In the genomic region with DNA sequence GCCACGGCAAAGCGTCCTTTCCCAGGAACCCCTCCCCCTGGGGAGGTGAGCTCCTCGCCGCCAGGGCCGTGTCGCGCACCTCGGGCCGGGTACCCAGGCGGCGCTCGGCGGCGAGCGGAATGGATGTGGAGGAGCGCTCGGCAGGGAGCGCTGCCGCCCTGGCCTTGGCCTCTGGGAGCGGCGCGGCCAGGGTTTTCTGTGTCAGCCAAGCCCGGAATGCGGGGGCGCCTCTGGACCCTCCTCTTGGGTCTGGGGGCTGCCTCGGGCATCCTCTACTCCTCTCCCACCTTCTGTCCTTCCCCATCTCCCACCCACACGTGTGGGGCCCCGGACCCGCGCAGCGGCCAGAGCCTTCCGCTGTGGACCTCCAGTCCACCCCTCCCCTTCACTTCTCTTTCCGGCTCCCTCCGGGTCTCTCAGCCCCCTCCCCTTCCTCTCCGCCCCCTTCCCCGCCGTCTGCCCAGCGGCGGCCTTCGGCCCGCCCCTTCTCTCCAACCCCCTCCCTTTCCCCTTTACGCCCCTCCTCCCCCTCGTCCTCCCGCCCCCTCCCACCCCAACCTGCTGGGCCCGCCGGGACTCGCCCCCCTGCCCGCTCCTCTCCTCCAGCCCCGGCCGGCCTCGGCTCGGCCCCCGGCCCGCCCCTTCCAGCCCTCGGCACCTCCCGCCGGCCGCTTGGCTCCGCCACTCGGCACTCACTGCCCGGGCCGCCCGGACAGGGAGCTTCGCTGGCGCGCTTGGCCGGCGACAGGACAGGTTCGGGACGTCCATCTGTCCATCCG, we compare ENCODE assay signal across 8 cellular contexts. TPM values are rescaled to one million over a fixed set of nuclear protein-coding genes. Genes with fewer than 3 reads are reported as not detected.
A peak's percentile ranks its signal among the peaks of the same experiment; 100 is the strongest.
DNase-seq lines count a peak whose midpoint lies in the region; ATAC-seq and TF ChIP-seq lines count a peak whose summit lies in the region.

A gene (plus strand): TSS at position 684 of the 779 bp plus-strand sequence. CDS start 129 bp downstream, outside the sequence.

- H3K4me1 ChIP-seq in Peyer's patch (peaks cover 0 to 20% (median 10%) of the 10 kb centered on the region in 4 donors), thymus (ENCODE audit: control insufficient read depth, insufficient read depth, low read length) (peaks cover 6% of the 10 kb centered on the region)

- peak within 1 kb of the TSS; percentile 60 to 94 (median 75) for H3K4me3 ChIP-seq in Peyer's patch
- peak within 1 kb of the TSS; percentile 70 for H3K4me3 ChIP-seq in fibroblast of villous mesenchyme (ENCODE audit: low read depth, low read length)
- peak within 1 kb of the TSS; percentile 57 for H3K4me3 ChIP-seq in thymus (ENCODE audit: low read length)

- TF ChIP-seq POLR2A in Peyer's patch (IDR thresholded peaks at IDR 0.05) = peak; percentile 52 to 56

- ATAC-seq in GM18498 (IDR thresholded peaks at IDR 0.05; ENCODE audit: unreplicated experiment) = peak; percentile 69

- H3K36me3 ChIP-seq in Peyer's patch (no peaks in the 10 kb centered on the region), thymus (ENCODE audit: control insufficient read depth, insufficient read depth) (no peaks in the 10 kb centered on the region)

- no peaks in the 10 kb centered on the region for H3K36me3 Mint-ChIP-seq in nephron (ENCODE audit: low read depth)

- TF ChIP-seq CTCF in 22Rv1 (IDR thresholded peaks at IDR 0.05) (peak; percentile 80), Peyer's patch (IDR thresholded peaks at IDR 0.05) (peak in 5 of 6 experiments; percentile 15 to 80 (median 69)), fibroblast of villous mesenchyme (IDR thresholded peaks at IDR 0.05; ENCODE audit: insufficient read depth, low read depth, low read length) (peak; percentile 55), nephron (IDR thresholded peaks at IDR 0.05; ENCODE audit: unreplicated experiment in 3 of 3) (peak; percentile 53 to 64 (median 57))

- WGBS in thymus = under 1% methylated on average over 70 of the region's 71 CpGs

- H3K27ac ChIP-seq in 22Rv1 (peak within 1 kb of the TSS; percentile 60), Peyer's patch (peak within 1 kb of the TSS; percentile 64 to 84 (median 76)), thymus (ENCODE audit: low read depth) (peak within 1 kb of the TSS; percentile 52)

- H3K27me3 ChIP-seq in Peyer's patch = no peaks in the 10 kb centered on the region
- peaks cover 33% of the 10 kb centered on the region for H3K27me3 ChIP-seq in thymus (ENCODE audit: control insufficient read depth, insufficient read depth)

- peaks cover 13% of the 10 kb centered on the region for H3K27me3 Mint-ChIP-seq in nephron (ENCODE audit: low read depth)

- peak; percentile 69 for DNase-seq in HT1080 (ENCODE audit: low read depth)
- peak; percentile 43 to 85 (median 84) for DNase-seq in Peyer's patch
- peak; percentile 25 for DNase-seq in activated effector memory CD4-positive, alpha-beta T cell treated with Interleukin-2 at 50 U/mL for 16 hours
- peak; percentile 79 for DNase-seq in fibroblast of villous mesenchyme (ENCODE audit: low read depth)

- peak within 1 kb of the TSS; percentile 92 to 95 (median 93) for H3K4me3 Mint-ChIP-seq in nephron

- H3K9me3 ChIP-seq in Peyer's patch (no peaks in the 10 kb centered on the region), thymus (ENCODE audit: control insufficient read depth) (no peaks in the 10 kb centered on the region)

- peak within 1 kb of the TSS; percentile 77 to 98 (median 96) for H3K27ac Mint-ChIP-seq in nephron

- H3K9me3 Mint-ChIP-seq in nephron = no peaks in the 10 kb centered on the region

- peaks cover 30% of the 10 kb centered on the region for H3K4me1 Mint-ChIP-seq in nephron

RNA-seq across cellular contexts. Expression of the gene that starts here (rescaled TPM):
- 2.4 and 3.2 TPM in 2 replicates for total RNA-seq in HT1080 (2014; rRNA removed; shearing (Covaris generic))
- polyA plus RNA-seq in HT1080 (2015; cell fraction: cytosol; rRNA removed) = 0.23 and 0.25 TPM in 2 replicates
- 0.29 and 0.54 TPM in 2 replicates for polyA plus RNA-seq in HT1080 (2015; cell fraction: nucleus; rRNA removed)
- total RNA-seq in Peyer's patch (10 to 100 TPM in 2 of 4 donors, 1 to 10 TPM in 2; 8.6 to 56.9 (median 18.5) TPM), fibroblast of villous mesenchyme (under 0.01 TPM in 2 replicates)
- polyA plus RNA-seq in thymus = 16.5 TPM

Comparison
In these comparisons a context has a peak if more than half of its experiments do, and no peak if none do; other contexts are left out.
1. Peak in every context shown above with its lines: DNase-seq, ATAC-seq, H3K4me3 ChIP-seq and H3K27ac ChIP-seq.
2. Peak in DNase-seq and H3K4me3 ChIP-seq in fibroblast of villous mesenchyme; RNA of the gene not detected or under 1 TPM.
3. DNase-seq: peak in every context shown above with its lines; median percentile 84 in Peyer's patch; 79 in fibroblast of villous mesenchyme; 69 in HT1080; 25 in activated effector memory CD4-positive, alpha-beta T cell treated with Interleukin-2 at 50 U/mL for 16 hours.